ENCODE assay signal across 8 cellular contexts in genomic region chr7:26365077-26365896, GRCh38.
DNase-seq lines count a peak whose midpoint lies in the region; ATAC-seq and TF ChIP-seq lines count a peak whose summit lies in the region.

No MANE protein-coding gene starts in this region.

- H3K27ac Mint-ChIP-seq in Calu3 (ENCODE audit: unreplicated experiment) (peak overlapping the region; percentile 54), endodermal cell (peak overlapping the region; percentile 24)
- peak overlapping the region; percentile 72 for H3K27ac Mint-ChIP-seq in activated CD4-positive, alpha-beta T cell treated with anti-CD3 and anti-CD28 coated beads, Interleukin-2, amount 10 ng/mL, durations not matched to agents 7 days and 5 days

- H3K9me3 Mint-ChIP-seq in Calu3 (ENCODE audit: low read depth, unreplicated experiment) (no peaks in the 10 kb centered on the region), endodermal cell (no peaks in the 10 kb centered on the region)
- no peaks in the 10 kb centered on the region for H3K9me3 Mint-ChIP-seq in activated CD4-positive, alpha-beta T cell treated with anti-CD3 and anti-CD28 coated beads, Interleukin-2, amount 10 ng/mL, durations not matched to agents 7 days and 5 days

- CTCF ChIA-PET in Calu3 (lab: Charles Lee), result interaction anchor here (0.5 to 5.2 kb wide), 27 partner anchors 10 to 796 kb away, joined by 3 to 65 read pairs (median 4); partner anchors contain the start of genes CBX3, NFE2L3 and SNX10
- CTCF ChIA-PET in activated CD4-positive, alpha-beta T cell treated with anti-CD3 and anti-CD28 coated beads, Interleukin-2, amount 10 ng/mL, durations not matched to agents 7 days and 5 days (lab: Charles Lee), result interaction anchor here (0.7 to 1.9 kb wide), 13 partner anchors 10 to 796 kb away, joined by 3 to 9 read pairs (median 4); no protein-coding TSS in a partner anchor

- DNase-seq in Calu3 (peak; percentile 73), NCI-H526 treated with DMSO at 0.1 percent for 48 hours (lab: John Stamatoyannopoulos, UW) (peak; percentile 87), endodermal cell (peak; percentile 72), middle frontal gyrus (ENCODE audit: extremely low spot score, low spot score) (peak; percentile 60), tibial artery (no peak)
- DNase-seq in activated CD4-positive, alpha-beta T cell treated with anti-CD3 and anti-CD28 coated beads, Interleukin-2, amount 10 ng/mL, durations not matched to agents 7 days and 5 days, result peak; percentile 72

- BruUV-seq in Calu3 (replicated peaks; lab: Mats Ljungman, UMichigan), result no TSS peak

- H3K9ac ChIP-seq in endodermal cell (ENCODE audit: extremely low read depth, low read length, poor library complexity, severe bottlenecking), result no peak overlapping the region

- H3K36me3 Mint-ChIP-seq in Calu3 (ENCODE audit: insufficient read depth, unreplicated experiment) (peaks cover 5% of the 10 kb centered on the region), endodermal cell (ENCODE audit: low read depth) (no peaks in the 10 kb centered on the region)
- H3K36me3 Mint-ChIP-seq in activated CD4-positive, alpha-beta T cell treated with anti-CD3 and anti-CD28 coated beads, Interleukin-2, amount 10 ng/mL, durations not matched to agents 7 days and 5 days (ENCODE audit: low read depth), result peaks cover 11% of the 10 kb centered on the region

- peaks cover 44% of the 10 kb centered on the region for H3K4me1 Mint-ChIP-seq in Calu3 (ENCODE audit: low read depth, unreplicated experiment)
- H3K4me1 Mint-ChIP-seq in activated CD4-positive, alpha-beta T cell treated with anti-CD3 and anti-CD28 coated beads, Interleukin-2, amount 10 ng/mL, durations not matched to agents 7 days and 5 days, result peaks cover 18% of the 10 kb centered on the region
- H3K4me1 Mint-ChIP-seq in endodermal cell, result peaks cover 20% of the 10 kb centered on the region

- H3K4me3 ChIP-seq in endodermal cell (ENCODE audit: low read length) (no peak overlapping the region), tibial artery (no peak overlapping the region)

- H3K9me3 ChIP-seq in endodermal cell (ENCODE audit: control insufficient read depth, low read length), result no peaks in the 10 kb centered on the region
- H3K9me3 ChIP-seq in tibial artery, result no peaks in the 10 kb centered on the region

- H3K27me3 ChIP-seq in endodermal cell (ENCODE audit: control insufficient read depth, insufficient read depth, low read length, poor library complexity, severe bottlenecking) (no peaks in the 10 kb centered on the region), tibial artery (peaks cover 0 to 57% of the 10 kb centered on the region in 2 donors)

- peak overlapping the region; percentile 10 for H3K4me3 Mint-ChIP-seq in Calu3 (ENCODE audit: low read depth, unreplicated experiment)
- H3K4me3 Mint-ChIP-seq in activated CD4-positive, alpha-beta T cell treated with anti-CD3 and anti-CD28 coated beads, Interleukin-2, amount 10 ng/mL, durations not matched to agents 7 days and 5 days, result no peak overlapping the region
- no peak overlapping the region for H3K4me3 Mint-ChIP-seq in endodermal cell

- H3K27me3 Mint-ChIP-seq in Calu3 (ENCODE audit: unreplicated experiment) (no peaks in the 10 kb centered on the region), endodermal cell (ENCODE audit: insufficient read depth) (no peaks in the 10 kb centered on the region)
- H3K27me3 Mint-ChIP-seq in activated CD4-positive, alpha-beta T cell treated with anti-CD3 and anti-CD28 coated beads, Interleukin-2, amount 10 ng/mL, durations not matched to agents 7 days and 5 days, result no peaks in the 10 kb centered on the region

- H3K4me1 ChIP-seq in endodermal cell (ENCODE audit: control insufficient read depth, insufficient read depth, low read length), result no peaks in the 10 kb centered on the region
- H3K4me1 ChIP-seq in tibial artery, result no peaks in the 10 kb centered on the region

- peak; percentile 74 for ATAC-seq in GM19452 (IDR thresholded peaks at IDR 0.05; ENCODE audit: unreplicated experiment)
- peak; percentile 68 for ATAC-seq in HG03520 (IDR thresholded peaks at IDR 0.05; ENCODE audit: unreplicated experiment)

- H3K36me3 ChIP-seq in endodermal cell (ENCODE audit: control insufficient read depth, insufficient read depth, low read length) (no peaks in the 10 kb centered on the region), tibial artery (no peaks in the 10 kb centered on the region)

- WGBS in endodermal cell (ENCODE audit: insufficient coverage in 1 of 2, insufficient read length in 1 of 2), 2 experiments, result 58 to 69% methylated on average over 8 to 13 of the region's 13 CpGs

- POLR2A ChIA-PET in activated CD4-positive, alpha-beta T cell treated with anti-CD3 and anti-CD28 coated beads, Interleukin-2, amount 10 ng/mL, durations not matched to agents 7 days and 5 days (lab: Charles Lee), result interaction anchor here (0.5 kb wide), 1 partner anchor 167 kb away, joined by 4 read pairs; no protein-coding TSS in a partner anchor

- H3K27ac ChIP-seq in endodermal cell (ENCODE audit: low read depth, low read length) (no peak overlapping the region), tibial artery (no peak overlapping the region)

- intact Hi-C loops in Calu3 (cut with micrococcal nuclease; ENCODE audit: unreplicated experiment) (loop anchor here (1.0 to 5.0 kb wide), 5 partner anchors 74 to 472 kb away; partner anchors contain the start of genes CBX3, HNRNPA2B1 and SNX10), tibial artery (cut with DNase I; ENCODE audit: low total_unique reads) (loop anchor here (5.0 to 10.0 kb wide), 3 partner anchors 168 to 302 kb away; no protein-coding TSS in a partner anchor)

- TF ChIP-seq CTCF in Calu3 (IDR thresholded peaks at IDR 0.05; ENCODE audit: unreplicated experiment), result peak; percentile 85
- peak; percentile 91 for TF ChIP-seq CTCF in endodermal cell (conservative IDR thresholded peaks at IDR 0.05)
- peak; percentile 65 to 78 for TF ChIP-seq CTCF in tibial artery (IDR thresholded peaks at IDR 0.05)

Comparison
In these comparisons a context has a peak if more than half of its experiments do, and no peak if none do; other contexts are left out.
1. DNase-seq: peak in Calu3 (single experiment), NCI-H526 treated with DMSO at 0.1 percent for 48 hours (single experiment), activated CD4-positive, alpha-beta T cell treated with anti-CD3 and anti-CD28 coated beads, Interleukin-2, amount 10 ng/mL, durations not matched to agents 7 days and 5 days (single experiment), endodermal cell (single experiment) and middle frontal gyrus (single experiment); none in tibial artery (0 of 2).
2. Peak in every context shown above with its lines, with median percentiles within 50 percentile points of each other: H3K27ac Mint-ChIP-seq and CTCF ChIP-seq.